ENCODE assay signal across 29 cellular contexts in genomic region chr20:61528591-61528990, GRCh38.
"Had no signal": no experiment of that assay in that cellular context is flagged by ENCODE, and none has a peak within 500 bp of the region (broad histone marks: within the 10 kb centered on the region; RNA-seq: fewer than 3 reads in every experiment).

No MANE protein-coding gene starts in this region.

- H3K36me3 ChIP-seq: neural progenitor cell, ovary, right lobe of liver, sigmoid colon, stomach, thoracic aorta, thyroid gland, tibial nerve, upper lobe of left lung, vagina had no signal

- H3K9me3 ChIP-seq: ovary, psoas muscle, right lobe of liver, sigmoid colon, stomach, thoracic aorta, thyroid gland, tibial nerve, upper lobe of left lung, vagina had no signal

- H3K4me1 Mint-ChIP-seq: naive thymus-derived CD4-positive, alpha-beta T cell; natural killer cell; nephron; stimulated activated effector memory CD8-positive, alpha-beta T cell treated with anti-CD3 and anti-CD28 coated beads, Interleukin-12 subunit alpha, Interleukin-12 subunit beta, amount 100 ng/mL, for 72 hours; stimulated activated naive B cell treated with anti-CD40 and anti-IgM and Interleukin-4, amounts not matched to agents 10 μg/mL and 1 μg/mL and 100 μg/mL, for 72 hours had no signal

- H3K27ac ChIP-seq: neural progenitor cell, ovary, parathyroid adenoma, psoas muscle, right lobe of liver, sigmoid colon, stomach, thoracic aorta, thyroid gland, tibial nerve, upper lobe of left lung, vagina had no signal

- H3K27me3 Mint-ChIP-seq: stimulated activated naive CD8-positive, alpha-beta T cell treated with anti-CD3 and anti-CD28 coated beads, Interleukin-15, Interleukin-2, amounts not matched to agents 100 ng/mL and 50 ng/mL, for 24 hours had no signal

- FAIRE-seq: small intestine, urothelium cell line had no signal

- H3K9me3 Mint-ChIP-seq: nephron; neural progenitor cell; stimulated activated effector memory CD8-positive, alpha-beta T cell treated with anti-CD3 and anti-CD28 coated beads, Interleukin-12 subunit alpha, Interleukin-12 subunit beta, amount 100 ng/mL, for 72 hours; stimulated activated naive CD8-positive, alpha-beta T cell treated with anti-CD3 and anti-CD28 coated beads, Interleukin-15, Interleukin-2, amounts not matched to agents 100 ng/mL and 50 ng/mL, for 24 hours had no signal

- H3K4me1 ChIP-seq: neural progenitor cell, parathyroid adenoma, psoas muscle, right lobe of liver, sigmoid colon, stomach, thyroid gland, tibial nerve, upper lobe of left lung, vagina had no signal

- H3K36me3 Mint-ChIP-seq: naive thymus-derived CD4-positive, alpha-beta T cell; natural killer cell; neural progenitor cell; stimulated activated effector memory CD8-positive, alpha-beta T cell treated with anti-CD3 and anti-CD28 coated beads, Interleukin-12 subunit alpha, Interleukin-12 subunit beta, amount 100 ng/mL, for 72 hours; stimulated activated naive B cell treated with anti-CD40 and anti-IgM and Interleukin-4, amounts not matched to agents 10 μg/mL and 1 μg/mL and 100 μg/mL, for 72 hours had no signal

- H3K4me3 Mint-ChIP-seq: naive thymus-derived CD4-positive, alpha-beta T cell; natural killer cell; nephron; neural progenitor cell; stimulated activated effector memory CD8-positive, alpha-beta T cell treated with anti-CD3 and anti-CD28 coated beads, Interleukin-12 subunit alpha, Interleukin-12 subunit beta, amount 100 ng/mL, for 72 hours; stimulated activated naive B cell treated with anti-CD40 and anti-IgM and Interleukin-4, amounts not matched to agents 10 μg/mL and 1 μg/mL and 100 μg/mL, for 72 hours; stimulated activated naive CD8-positive, alpha-beta T cell treated with anti-CD3 and anti-CD28 coated beads, Interleukin-15, Interleukin-2, amounts not matched to agents 100 ng/mL and 50 ng/mL, for 24 hours had no signal

- H3K4me3 ChIP-seq: neural progenitor cell, ovary, psoas muscle, right lobe of liver, sigmoid colon, stomach, thoracic aorta, thyroid gland, tibial nerve, upper lobe of left lung, vagina had no signal

- H3K27ac Mint-ChIP-seq: naive thymus-derived CD4-positive, alpha-beta T cell; natural killer cell; nephron; neural progenitor cell; progenitor cell of endocrine pancreas; stimulated activated effector memory CD8-positive, alpha-beta T cell treated with anti-CD3 and anti-CD28 coated beads, Interleukin-12 subunit alpha, Interleukin-12 subunit beta, amount 100 ng/mL, for 72 hours; stimulated activated naive B cell treated with anti-CD40 and anti-IgM and Interleukin-4, amounts not matched to agents 10 μg/mL and 1 μg/mL and 100 μg/mL, for 72 hours; stimulated activated naive CD8-positive, alpha-beta T cell treated with anti-CD3 and anti-CD28 coated beads, Interleukin-15, Interleukin-2, amounts not matched to agents 100 ng/mL and 50 ng/mL, for 24 hours had no signal

- H3K9ac ChIP-seq: neural progenitor cell, parathyroid adenoma had no signal

- DNase-seq: naive thymus-derived CD4-positive, alpha-beta T cell; natural killer cell; occipital lobe; ovary; psoas muscle; right cardiac atrium; sigmoid colon; small intestine; stimulated activated CD4-positive, alpha-beta T cell treated with anti-CD3 and anti-CD28 coated beads, Interleukin-12 subunit alpha, Interleukin-12 subunit beta, amount 100 ng/mL, for 4 hours; stimulated activated CD4-positive, alpha-beta T cell treated with anti-CD3 and anti-CD28 coated beads, Interleukin-1b, Interleukin-23, amount 100 ng/mL, for 48 hours; stimulated activated CD4-positive, alpha-beta T cell treated with anti-CD3 and anti-CD28 coated beads, Interleukin-2, amount 100 ng/mL, for 48 hours; stimulated activated CD4-positive, alpha-beta T cell treated with anti-CD3 and anti-CD28 coated beads, Interleukin-4, amount 100 ng/mL, for 24 hours; stimulated activated naive B cell treated with anti-CD40 and anti-IgM and Interleukin-4, amounts not matched to agents 10 μg/mL and 1 μg/mL and 100 μg/mL, for 72 hours; stimulated activated naive CD4-positive, alpha-beta T cell treated with Interleukin-2 at 50 U/mL for 16 hours; stomach; thyroid gland; trophoblast cell; upper lobe of left lung had no signal
